Comparison of ENCODE assay signal across 1 cellular context in genomic region chr14:55212611-55213010, GRCh38.
TF ChIP-seq lines count a peak whose summit lies in the region.

No MANE protein-coding gene starts in this region.

TF ChIP-seq in HCT116, 20 proteins besides CTCF, POLR2A, EP300 and RAD21 (continued from another document):
- TF ChIP-seq TCF7L2 (IDR thresholded peaks at IDR 0.05; ENCODE audit: borderline replicate concordance, extremely low read depth, insufficient read depth, insufficient read length), result no peak
